ENCODE assay signal across 20 cellular contexts in the genomic region with DNA sequence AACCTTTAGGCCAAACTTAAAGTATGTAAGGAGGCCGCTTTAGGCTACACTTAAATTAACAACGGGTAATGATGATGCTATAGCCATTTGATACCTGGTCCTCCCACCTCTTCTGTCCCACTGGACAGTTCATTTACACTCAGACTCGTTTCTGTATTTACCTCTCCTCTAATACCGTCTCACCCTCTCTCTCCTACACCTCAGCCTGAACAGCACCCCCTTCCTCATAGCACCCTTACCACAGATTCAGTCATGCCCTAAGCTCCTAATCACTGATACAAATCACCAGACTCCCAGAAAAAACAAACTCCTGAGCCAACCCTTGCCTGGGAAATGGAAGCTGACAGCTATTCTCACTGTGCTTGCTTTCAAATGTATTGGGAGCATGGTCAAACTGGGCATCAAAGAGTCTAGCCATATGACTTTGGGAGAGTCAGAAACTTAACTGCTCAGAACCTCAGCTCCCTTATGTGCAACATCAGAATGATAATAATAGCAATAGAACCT.
DNase-seq lines count a peak whose midpoint lies in the region; ATAC-seq and TF ChIP-seq lines count a peak whose summit lies in the region.
"Had no signal": no experiment of that assay in that cellular context is flagged by ENCODE, and none has a peak within 500 bp of the region (broad histone marks: within the 10 kb centered on the region; RNA-seq: fewer than 3 reads in every experiment).

No MANE protein-coding gene starts in this region.

- peaks cover 26% of the 10 kb centered on the region for H3K4me1 Mint-ChIP-seq in dendritic cell treated with granulocyte-macrophage colony-stimulating factor and Interleukin-4, amounts not matched to agents 40 ng/mL and 50 ng/mL, for 4 days (ENCODE audit: low read depth)
- H3K4me1 Mint-ChIP-seq in natural killer cell = peaks cover 9 to 10% of the 10 kb centered on the region in 2 donors

- H3K36me3 ChIP-seq in right atrium auricular region = no peaks in the 10 kb centered on the region

- no peaks in the 10 kb centered on the region for H3K9me3 ChIP-seq in right atrium auricular region

- no peak overlapping the region for H3K27ac ChIP-seq in right atrium auricular region
- H3K27ac ChIP-seq: PC-9, RWPE1 had no signal

- no peak overlapping the region for H3K4me3 Mint-ChIP-seq in dendritic cell treated with granulocyte-macrophage colony-stimulating factor and Interleukin-4, amounts not matched to agents 40 ng/mL and 50 ng/mL, for 4 days
- no peak overlapping the region for H3K4me3 Mint-ChIP-seq in natural killer cell
- H3K4me3 Mint-ChIP-seq: HFFc6 had no signal

- H3K27ac Mint-ChIP-seq in dendritic cell treated with granulocyte-macrophage colony-stimulating factor and Interleukin-4, amounts not matched to agents 40 ng/mL and 50 ng/mL, for 4 days = peak overlapping the region; percentile 5
- peak overlapping the region in 1 of 2 donors; percentile 6 for H3K27ac Mint-ChIP-seq in natural killer cell
- H3K27ac Mint-ChIP-seq: HFFc6, IgD-negative memory B cell had no signal

- TF ChIP-seq CTCF in natural killer cell (IDR thresholded peaks at IDR 0.05) = no peak
- no peak for TF ChIP-seq CTCF in right atrium auricular region (IDR thresholded peaks at IDR 0.05)

- H3K27me3 ChIP-seq in right atrium auricular region = no peaks in the 10 kb centered on the region

- H3K9me3 Mint-ChIP-seq in dendritic cell treated with granulocyte-macrophage colony-stimulating factor and Interleukin-4, amounts not matched to agents 40 ng/mL and 50 ng/mL, for 4 days = peaks cover 15% of the 10 kb centered on the region
- H3K9me3 Mint-ChIP-seq in natural killer cell = no peaks in the 10 kb centered on the region

- intact Hi-C loops in dendritic cell treated with granulocyte-macrophage colony-stimulating factor and Interleukin-4, amounts not matched to agents 40 ng/mL and 50 ng/mL, for 4 days (cut with micrococcal nuclease) = no loop called here
- intact Hi-C loops in natural killer cell (cut with micrococcal nuclease) = no loop called here

- H3K4me1 ChIP-seq in right atrium auricular region = peaks cover 0 to 4% of the 10 kb centered on the region in 2 donors

- no peak for DNase-seq in natural killer cell
- DNase-seq in NCI-H2171 treated with DMSO at 0.1 percent for 48 hours (lab: John Stamatoyannopoulos, UW) = no peak
- DNase-seq in DMS 273 treated with DMSO at 0.1 percent for 48 hours (lab: John Stamatoyannopoulos, UW) = no peak
- DNase-seq in right atrium auricular region (ENCODE audit: low spot score) = no peak
- DNase-seq: ACHN, GDM1, H7, HFFc6, Karpas-422, NCI-H1417 treated with DMSO at 0.1 percent for 48 hours, NCI-H1930, NCI-H345, NCI-H526 had no signal

- no peak overlapping the region for H3K4me3 ChIP-seq in right atrium auricular region
- H3K4me3 ChIP-seq: PC-9 had no signal

- no peaks in the 10 kb centered on the region for H3K27me3 Mint-ChIP-seq in dendritic cell treated with granulocyte-macrophage colony-stimulating factor and Interleukin-4, amounts not matched to agents 40 ng/mL and 50 ng/mL, for 4 days
- no peaks in the 10 kb centered on the region for H3K27me3 Mint-ChIP-seq in natural killer cell (ENCODE audit: low read depth in 2 of 2)

- ATAC-seq in GM21447 (IDR thresholded peaks at IDR 0.05; ENCODE audit: unreplicated experiment) (peak; percentile 39), natural killer cell (peak in 2 of 3 donors; percentile 27 to 61), HG02938 (IDR thresholded peaks at IDR 0.05; ENCODE audit: unreplicated experiment) (no peak)

- no peaks in the 10 kb centered on the region for H3K36me3 Mint-ChIP-seq in dendritic cell treated with granulocyte-macrophage colony-stimulating factor and Interleukin-4, amounts not matched to agents 40 ng/mL and 50 ng/mL, for 4 days (ENCODE audit: low read depth)
- no peaks in the 10 kb centered on the region for H3K36me3 Mint-ChIP-seq in natural killer cell
- H3K36me3 Mint-ChIP-seq: CD14-positive monocyte, IgD-negative memory B cell had no signal
